Comparison of ENCODE assay signal across 8 cellular contexts in genomic region chr17:51260960-51261958, GRCh38. TPM values are rescaled to one million over a fixed set of nuclear protein-coding genes. Genes with fewer than 3 reads are reported as not detected.
DNase-seq lines count a peak whose midpoint lies in the region; ATAC-seq lines count a peak whose summit lies in the region.

No MANE protein-coding gene starts in this region.

- H3K27ac ChIP-seq in layer of hippocampus (ENCODE audit: low read depth, low read length) = peak overlapping the region; percentile 100

- DNase-seq in NCI-H2196 (lab: John Stamatoyannopoulos, UW; ENCODE audit: unreplicated experiment) = peak; percentile 57
- no peak for DNase-seq in NCI-H2196 treated with DMSO at 0.1 percent for 48 hours (lab: John Stamatoyannopoulos, UW; ENCODE audit: unreplicated experiment)
- DNase-seq in NCI-H1694 (lab: John Stamatoyannopoulos, UW) = peak; percentile 39
- DNase-seq in activated CD4-positive, CD25-positive, alpha-beta regulatory T cell (lab: John Stamatoyannopoulos, UW) = peak in 3 of 4 experiments; percentile 54 to 70 (median 63)
- DNase-seq in cerebellum (ENCODE audit: low spot score) = peak; percentile 66
- peak; percentile 80 to 82 for DNase-seq in stimulated activated CD4-positive, alpha-beta T cell treated with anti-CD3 and anti-CD28 coated beads, Interleukin-2, amount 100 ng/mL, for 24 hours

- H3K27me3 ChIP-seq in layer of hippocampus (ENCODE audit: control insufficient read depth, insufficient read depth, low read length) = no peaks in the 10 kb centered on the region

- peak; percentile 44 for ATAC-seq in HG02870 (IDR thresholded peaks at IDR 0.05; ENCODE audit: unreplicated experiment)

RNA-seq across cellular contexts. Expression of gene UTP18, which starts 0.9 kb away (rescaled TPM):
- 28.2 TPM for total RNA-seq in cerebellum

RNA-seq across cellular contexts. Expression of gene MBTD1, which starts 1.4 kb away (rescaled TPM):
- total RNA-seq in cerebellum = 60.2 TPM
